12 cellular contexts compared by ENCODE assay signal in genomic region chr19:42466521-42467436, GRCh38. TPM values are rescaled to one million over a fixed set of nuclear protein-coding genes. Genes with fewer than 3 reads are reported as not detected.
A peak's percentile ranks its signal among the peaks of the same experiment; 100 is the strongest.
DNase-seq lines count a peak whose midpoint lies in the region; ATAC-seq and TF ChIP-seq lines count a peak whose summit lies in the region.
"Had no signal": no experiment of that assay in that cellular context is flagged by ENCODE, and none has a peak within 500 bp of the region (broad histone marks: within the 10 kb centered on the region; RNA-seq: fewer than 3 reads in every experiment).

No MANE protein-coding gene starts in this region.

- H3K14ac ChIP-seq in trophoblast cell (ENCODE audit: low read length) = no peak overlapping the region

- no peak overlapping the region for H2BK5ac ChIP-seq in trophoblast cell (ENCODE audit: low read depth, low read length, poor library complexity)

- no peak overlapping the region for H3K4ac ChIP-seq in trophoblast cell (ENCODE audit: low read depth, low read length)

- no peaks in the 10 kb centered on the region for H3K36me3 Mint-ChIP-seq in progenitor cell of endocrine pancreas (ENCODE audit: insufficient read depth)
- H3K36me3 Mint-ChIP-seq: activated naive CD8-positive, alpha-beta T cell had no signal

- peaks cover 2% of the 10 kb centered on the region for H3K79me1 ChIP-seq in trophoblast cell (ENCODE audit: low read length)

- no peak for ATAC-seq in GM21825 (IDR thresholded peaks at IDR 0.05; ENCODE audit: unreplicated experiment)
- ATAC-seq in activated CD4-positive, CD25-positive, alpha-beta regulatory T cell treated with anti-CD3 and anti-CD28 coated beads, Interleukin-2, amount 50 U/mL, for 24 hours = no peak
- ATAC-seq: esophagus mucosa had no signal

- no peak overlapping the region for H2AFZ ChIP-seq in trophoblast cell (ENCODE audit: insufficient read depth, low read length, poor library complexity)

- peak overlapping the region; percentile 10 for H3K4me3 ChIP-seq in GM12875 (ENCODE audit: low read depth, low read length)
- H3K4me3 ChIP-seq in trophoblast cell (ENCODE audit: low read depth, low read length) = no peak overlapping the region

- H3K9me3 Mint-ChIP-seq in progenitor cell of endocrine pancreas (ENCODE audit: low read depth) = no peaks in the 10 kb centered on the region

- no peaks in the 10 kb centered on the region for H3K79me2 ChIP-seq in trophoblast cell (ENCODE audit: control insufficient read depth, insufficient read depth, low read length, poor library complexity)

- DNase-seq in KG1 (lab: John Stamatoyannopoulos, UW) (peak; percentile 18), dermis microvascular lymphatic vessel endothelial cell (ENCODE audit: low read depth in 2 of 2) (peak; percentile 28 to 49), progenitor cell of endocrine pancreas (ENCODE audit: low spot score, unreplicated experiment) (no peak), trophoblast cell (no peak), occipital lobe (lab: John Stamatoyannopoulos, UW) (no peak)
- DNase-seq: NCI-H446 had no signal

- H3K4me1 Mint-ChIP-seq in progenitor cell of endocrine pancreas (ENCODE audit: low read depth) = peaks cover 11% of the 10 kb centered on the region

- no peak overlapping the region for H4K12ac ChIP-seq in trophoblast cell (ENCODE audit: low read depth, low read length)

- H4K91ac ChIP-seq in trophoblast cell (ENCODE audit: low read depth, low read length) = no peak overlapping the region

- no peak overlapping the region for H3K18ac ChIP-seq in trophoblast cell (ENCODE audit: low read length)

- H2BK120ac ChIP-seq in trophoblast cell (ENCODE audit: insufficient read depth, low read length, poor library complexity) = no peak overlapping the region

- no peak overlapping the region for H3K23ac ChIP-seq in trophoblast cell (ENCODE audit: low read length)

- H3K27me3 ChIP-seq in trophoblast cell (ENCODE audit: insufficient read depth, low read length) = peaks cover 2% of the 10 kb centered on the region

- H2BK12ac ChIP-seq in trophoblast cell (ENCODE audit: low read length) = no peak overlapping the region

- H3K9me3 ChIP-seq in trophoblast cell (ENCODE audit: insufficient read depth, low read depth, low read length) = no peaks in the 10 kb centered on the region

- no peak overlapping the region for H3K4me2 ChIP-seq in trophoblast cell (ENCODE audit: low read length)

- no peak overlapping the region for H3K27ac ChIP-seq in trophoblast cell (ENCODE audit: low read depth, low read length)

- H3K9ac ChIP-seq in trophoblast cell (ENCODE audit: low read length) = no peak overlapping the region

- H3K27ac Mint-ChIP-seq in progenitor cell of endocrine pancreas = peak overlapping the region; percentile 45
- H3K27ac Mint-ChIP-seq: activated naive CD8-positive, alpha-beta T cell had no signal

- no CpG with 5 or more reads among the region's 6 CpGs for WGBS in trophoblast cell (ENCODE audit: extremely low coverage, insufficient coverage, insufficient read length)

- TF ChIP-seq CTCF in GM12875 (IDR thresholded peaks at IDR 0.05; ENCODE audit: borderline replicate concordance, insufficient read depth, low read depth, low read length) (no peak), progenitor cell of endocrine pancreas (IDR thresholded peaks at IDR 0.05; ENCODE audit: unreplicated experiment) (no peak)

- H3K27me3 Mint-ChIP-seq in progenitor cell of endocrine pancreas = peaks cover 3% of the 10 kb centered on the region
- H3K27me3 Mint-ChIP-seq: activated naive CD8-positive, alpha-beta T cell had no signal

- no peaks in the 10 kb centered on the region for H3K36me3 ChIP-seq in trophoblast cell (ENCODE audit: control insufficient read depth in 1 of 2, insufficient read depth in 2 of 2, low read length in 2 of 2)

- H4K8ac ChIP-seq in trophoblast cell (ENCODE audit: low read depth, low read length) = no peak overlapping the region

- peaks cover 3 to 8% of the 10 kb centered on the region in 2 experiments for H3K4me1 ChIP-seq in trophoblast cell (ENCODE audit: control insufficient read depth in 1 of 2, insufficient read depth in 2 of 2, low read length in 2 of 2)

- no peak overlapping the region for H2AK5ac ChIP-seq in trophoblast cell (ENCODE audit: low read length)

- H3K4me3 Mint-ChIP-seq in progenitor cell of endocrine pancreas (ENCODE audit: low read depth) = no peak overlapping the region
- H3K4me3 Mint-ChIP-seq: activated naive CD8-positive, alpha-beta T cell had no signal

RNA-seq across cellular contexts. Expression of gene CXCL17, which starts 24.0 kb away (rescaled TPM):
- total RNA-seq in dermis microvascular lymphatic vessel endothelial cell (not detected in 2 replicates), progenitor cell of endocrine pancreas (0.48 and 0.64 TPM in 2 replicates), occipital lobe (0.31 TPM)
- polyA plus RNA-seq in trophoblast cell (2013) = 1.4 and 1.9 TPM in 2 replicates
- total RNA-seq: mesenteric fat pad had no signal

RNA-seq across cellular contexts. Expression of gene LIPE, which starts 39.6 kb away (rescaled TPM):
- total RNA-seq in dermis microvascular lymphatic vessel endothelial cell = 5.0 and 6.3 TPM in 2 replicates
- 12.8 and 13.4 TPM in 2 replicates for total RNA-seq in progenitor cell of endocrine pancreas
- polyA plus RNA-seq in trophoblast cell (2013) = 0.92 and 1.0 TPM in 2 replicates
- total RNA-seq in occipital lobe = 9.2 TPM

Comparison
In these comparisons a context has a peak if more than half of its experiments do, and no peak if none do; other contexts are left out.
1. DNase-seq: peak in KG1 (single experiment) and dermis microvascular lymphatic vessel endothelial cell (2 of 2); none in progenitor cell of endocrine pancreas (single experiment), trophoblast cell (0 of 2) and occipital lobe (single experiment).